Comparison of ENCODE assay signal across 8 cellular contexts in genomic region chr2:71129891-71130324, GRCh38. TPM values are rescaled to one million over a fixed set of nuclear protein-coding genes. Genes with fewer than 3 reads are reported as not detected.
DNase-seq lines count a peak whose midpoint lies in the region; ATAC-seq, FAIRE-seq and TF ChIP-seq lines count a peak whose summit lies in the region.

TSS of gene MCEE (minus strand) at chr2:71130229. CDS start at chr2:71130219, 10 bp downstream.

- peak within 1 kb of the TSS; percentile 64 for H3K4me3 ChIP-seq in skeletal muscle cell (ENCODE audit: low read depth, low read length)

- peak; percentile 72 to 97 (median 97) for DNase-seq in NCI-H1417 (lab: John Stamatoyannopoulos, UW)
- DNase-seq in hypothalamus (lab: John Stamatoyannopoulos, UW) = peak in 44 of 51 donors; percentile 47 to 97 (median 87)
- DNase-seq in skeletal muscle cell (ENCODE audit: low read depth) = peak; percentile 48
- DNase-seq in D721Med (ENCODE audit: insufficient read length, low spot score) = no peak

- no peak for FAIRE-seq in D721Med (lab: Jason Lieb, UNC)

- intact Hi-C loops in T-helper 1 cell treated with Interleukin-12 subunit alpha and Interleukin-12 subunit beta and Interleukin-4 antibody, amounts not matched to agents 30 ng/mL and 1 ng/mL, for 36 hours (cut with micrococcal nuclease) = loop anchor here (1.0 to 10.0 kb wide), 14 partner anchors 30 to 1485 kb away; partner anchors contain the start of genes ANKRD53, NAGK, PAIP2B and SNRPG

- peak; percentile 87 for ATAC-seq in GM18498 (IDR thresholded peaks at IDR 0.05; ENCODE audit: unreplicated experiment)
- peak; percentile 84 for ATAC-seq in HG02798 (IDR thresholded peaks at IDR 0.05; ENCODE audit: poor library complexity, unreplicated experiment)

- H3K27ac ChIP-seq in angular gyrus (ENCODE audit: low read depth, low read length) = peak within 1 kb of the TSS; percentile 93

- TF ChIP-seq CTCF in D721Med (IDR thresholded peaks at IDR 0.05; ENCODE audit: insufficient read depth, missing control alignments) = no peak

RNA-seq across cellular contexts. Expression of gene MCEE, which starts in this region (rescaled TPM):
- total RNA-seq in T-helper 1 cell treated with Interleukin-12 subunit alpha and Interleukin-12 subunit beta and Interleukin-4 antibody, amounts not matched to agents 30 ng/mL and 1 ng/mL, for 36 hours = 16.3 and 17.4 TPM in 2 replicates
